Comparison of ENCODE assay signal across 22 cellular contexts in the genomic region with DNA sequence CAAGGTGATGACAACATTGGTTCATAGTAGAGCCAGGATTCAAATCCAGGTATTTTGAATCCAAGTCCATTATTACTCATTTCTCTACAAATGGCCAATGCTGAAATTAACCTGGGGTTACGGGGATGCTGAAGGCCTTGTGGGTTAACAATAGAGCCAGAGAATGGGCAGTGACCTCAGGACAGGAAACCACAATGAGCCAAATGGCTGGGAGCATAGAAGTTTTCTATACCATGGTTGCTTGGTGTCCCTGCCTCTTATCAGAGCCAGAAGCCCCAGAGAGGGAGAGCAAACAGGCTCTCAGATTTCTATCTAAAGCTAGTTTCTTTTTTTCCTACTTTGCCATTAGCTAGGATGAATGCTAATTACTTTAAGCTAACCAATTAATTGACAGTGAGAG.
"Had no signal": no experiment of that assay in that cellular context is flagged by ENCODE, and none has a peak within 500 bp of the region (broad histone marks: within the 10 kb centered on the region; RNA-seq: fewer than 3 reads in every experiment).

No MANE protein-coding gene starts in this region.

- H3K27me3 ChIP-seq: adrenal gland, Peyer's patch had no signal

- H3K4me3 ChIP-seq: adrenal gland, Peyer's patch had no signal

- DNase-seq: activated CD4-positive, alpha-beta memory T cell treated with anti-CD3 and anti-CD28 coated beads, Interleukin-2, amount 10 ng/mL, durations not matched to agents 7 days and 5 days; activated CD4-positive, alpha-beta T cell treated with anti-CD3 and anti-CD28 coated beads for 36 hours; activated CD4-positive, alpha-beta T cell treated with anti-CD3 and anti-CD28 coated beads, Interleukin-2, amount 50 U/mL, for 1 hour; activated CD4-positive, CD25-positive, alpha-beta regulatory T cell; activated gamma-delta T cell treated with Interleukin-2 at 50 U/mL for 16 hours; activated naive CD4-positive, alpha-beta T cell treated with anti-CD3 and anti-CD28 coated beads, Interleukin-2, amount 10 ng/mL, durations not matched to agents 7 days and 5 days; activated naive CD8-positive, alpha-beta T cell treated with anti-CD3 and anti-CD28 coated beads, Interleukin-2, amount 10 ng/mL, durations not matched to agents 7 days and 5 days; activated T-cell treated with anti-CD3 and anti-CD28 coated beads for 4 hours; activated T-cell treated with anti-CD3 and anti-CD28 coated beads, Interleukin-2, amount 50 U/mL, for 48 hours; adrenal gland; anterior cingulate cortex; cerebellar nuclear complex; MM.1S; NCI-H1105; NCI-H1436; NCI-H1694 treated with DMSO at 0.1 percent for 48 hours; NCI-H2029 treated with DMSO at 0.1 percent for 48 hours; Peyer's patch; SHP77; T-cell; T-helper 2 cell; T1000 had no signal

- H3K27ac ChIP-seq: adrenal gland, Peyer's patch had no signal

- H3K36me3 ChIP-seq: adrenal gland, Peyer's patch had no signal

- ATAC-seq: activated CD4-positive, alpha-beta T cell treated with anti-CD3 and anti-CD28 coated beads for 36 hours; T-cell had no signal
